In the genomic region with DNA sequence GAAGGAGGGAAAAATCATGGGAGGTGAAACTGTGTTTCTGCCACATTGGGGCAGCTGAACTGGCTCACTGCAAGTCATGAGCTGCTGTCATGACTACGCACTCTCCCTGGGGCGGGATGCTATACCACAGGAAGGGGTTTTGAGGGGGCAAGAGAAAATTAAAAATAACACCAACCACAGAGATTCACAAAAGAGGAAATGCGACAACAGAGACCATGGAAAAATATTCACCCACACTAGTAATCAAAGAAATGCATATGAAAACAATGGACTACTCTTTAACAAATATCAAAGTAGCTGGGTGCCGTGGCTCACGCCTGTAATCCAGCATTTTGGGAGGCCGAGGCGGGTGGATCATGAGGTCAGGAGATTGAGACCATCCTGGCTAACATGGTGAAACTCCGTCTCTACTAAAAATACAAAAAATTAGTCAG, we compare ENCODE assay signal across 9 cellular contexts.
DNase-seq lines count a peak whose midpoint lies in the region; ATAC-seq and FAIRE-seq lines count a peak whose summit lies in the region.
"Had no signal": no experiment of that assay in that cellular context is flagged by ENCODE, and none has a peak within 500 bp of the region (broad histone marks: within the 10 kb centered on the region; RNA-seq: fewer than 3 reads in every experiment).

No MANE protein-coding gene starts in this region.

- no peak overlapping the region for H2BK5ac ChIP-seq in neuronal stem cell (ENCODE audit: low read length)

- H2BK15ac ChIP-seq in neuronal stem cell (ENCODE audit: low read length): no peak overlapping the region

- no peak overlapping the region for H3K4me3 ChIP-seq in CD8-positive, alpha-beta memory T cell (ENCODE audit: low read length)
- no peak overlapping the region for H3K4me3 ChIP-seq in neuronal stem cell (ENCODE audit: low read length in 2 of 2)
- H3K4me3 ChIP-seq in small intestine (ENCODE audit: low read depth in 1 of 2, low read length in 2 of 2): no peak overlapping the region

- no peaks in the 10 kb centered on the region for H3K27me3 ChIP-seq in CD8-positive, alpha-beta memory T cell (ENCODE audit: insufficient read depth, low read length, poor library complexity, severe bottlenecking)
- H3K27me3 ChIP-seq in neuronal stem cell (ENCODE audit: control insufficient read depth in 3 of 3, insufficient read depth in 3 of 3, low read depth in 1 of 3, low read length in 3 of 3) (peaks cover 0 to 9% (median 0%) of the 10 kb centered on the region in 3 experiments), small intestine (ENCODE audit: control insufficient read depth in 2 of 2, insufficient read depth in 2 of 2, low read length in 2 of 2) (no peaks in the 10 kb centered on the region)

- H3K4me1 ChIP-seq in CD8-positive, alpha-beta memory T cell (ENCODE audit: insufficient read depth, low read length): peaks cover 16% of the 10 kb centered on the region
- H3K4me1 ChIP-seq in neuronal stem cell (ENCODE audit: control insufficient read depth in 2 of 2, insufficient read depth in 1 of 2, low read depth in 1 of 2, low read length in 2 of 2) (no peaks in the 10 kb centered on the region), small intestine (ENCODE audit: control insufficient read depth in 2 of 2, insufficient read depth in 1 of 2, low read depth in 1 of 2, low read length in 1 of 2) (no peaks in the 10 kb centered on the region)

- H3K27ac ChIP-seq in CD8-positive, alpha-beta memory T cell (ENCODE audit: low read depth, low read length): peak overlapping the region; percentile 32
- no peak overlapping the region for H3K27ac ChIP-seq in neuronal stem cell (replicated peaks; ENCODE audit: low read length)
- H3K27ac ChIP-seq in small intestine (ENCODE audit: low read depth in 1 of 2, low read length in 1 of 2): no peak overlapping the region
- H3K27ac ChIP-seq: epithelial cell of prostate had no signal

- H4K8ac ChIP-seq in neuronal stem cell (ENCODE audit: low read depth, low read length): no peak overlapping the region

- no peaks in the 10 kb centered on the region for H3K27me3 Mint-ChIP-seq in CD8-positive, alpha-beta memory T cell
- no peaks in the 10 kb centered on the region for H3K27me3 Mint-ChIP-seq in activated naive CD8-positive, alpha-beta T cell treated with anti-CD3 and anti-CD28 coated beads for 36 hours

- peaks cover 51 to 69% (median 58%) of the 10 kb centered on the region in 3 donors for H3K4me1 Mint-ChIP-seq in CD8-positive, alpha-beta memory T cell
- H3K4me1 Mint-ChIP-seq in activated naive CD8-positive, alpha-beta T cell treated with anti-CD3 and anti-CD28 coated beads for 36 hours: peaks cover 40% of the 10 kb centered on the region

- no peak overlapping the region for H3K23ac ChIP-seq in neuronal stem cell (ENCODE audit: low read depth, low read length, poor library complexity)

- H3K36me3 ChIP-seq in CD8-positive, alpha-beta memory T cell (ENCODE audit: insufficient read depth, low read length): no peaks in the 10 kb centered on the region
- H3K36me3 ChIP-seq in neuronal stem cell (replicated peaks in 1 of 2; ENCODE audit: control insufficient read depth in 2 of 2, insufficient read depth in 2 of 2, low read length in 2 of 2) (no peaks in the 10 kb centered on the region), small intestine (ENCODE audit: control insufficient read depth in 2 of 2, insufficient read depth in 2 of 2, low read length in 2 of 2) (peaks cover 0 to 2% of the 10 kb centered on the region in 2 donors)

- FAIRE-seq in small intestine (lab: Jason Lieb, UNC): no peak

- no peaks in the 10 kb centered on the region for H3K9me3 Mint-ChIP-seq in CD8-positive, alpha-beta memory T cell
- H3K9me3 Mint-ChIP-seq in activated naive CD8-positive, alpha-beta T cell treated with anti-CD3 and anti-CD28 coated beads for 36 hours: peaks cover 4% of the 10 kb centered on the region

- H3K79me1 ChIP-seq in neuronal stem cell (ENCODE audit: low read depth, low read length): no peaks in the 10 kb centered on the region

- H3K14ac ChIP-seq in neuronal stem cell (ENCODE audit: low read length): no peak overlapping the region

- H3K18ac ChIP-seq in neuronal stem cell (ENCODE audit: low read length): no peak overlapping the region

- no peaks in the 10 kb centered on the region for H3K9me3 ChIP-seq in CD8-positive, alpha-beta memory T cell (ENCODE audit: low read length)
- H3K9me3 ChIP-seq in neuronal stem cell (replicated peaks in 1 of 2; ENCODE audit: control insufficient read depth in 2 of 2, insufficient read depth in 1 of 2, low read depth in 1 of 2, low read length in 2 of 2): no peaks in the 10 kb centered on the region
- H3K9me3 ChIP-seq in small intestine (ENCODE audit: control insufficient read depth, low read depth): no peaks in the 10 kb centered on the region

- ATAC-seq in GM21367 (IDR thresholded peaks at IDR 0.05; ENCODE audit: unreplicated experiment): peak; percentile 59

- no peak overlapping the region for H3K4me2 ChIP-seq in neuronal stem cell (ENCODE audit: insufficient read depth, low read length, poor library complexity, severe bottlenecking)

- no peak overlapping the region for H4K91ac ChIP-seq in neuronal stem cell (ENCODE audit: low read depth, low read length, poor library complexity)

- H3K9ac ChIP-seq in neuronal stem cell (ENCODE audit: low read depth, low read length, poor library complexity): no peak overlapping the region

- DNase-seq in CD8-positive, alpha-beta memory T cell: peak; percentile 23 to 81 (median 35)
- DNase-seq in Kasumi-1 (lab: John Stamatoyannopoulos, UW): peak; percentile 95 to 96
- peak; percentile 66 for DNase-seq in activated naive CD8-positive, alpha-beta T cell treated with anti-CD3 and anti-CD28 coated beads for 36 hours
- DNase-seq in neuronal stem cell (ENCODE audit: low spot score): no peak
- no peak for DNase-seq in NCI-H2227 (lab: John Stamatoyannopoulos, UW; ENCODE audit: unreplicated experiment)
- no peak for DNase-seq in small intestine
- DNase-seq in A172 (ENCODE audit: low spot score): no peak

- H2BK12ac ChIP-seq in neuronal stem cell (ENCODE audit: low read length): no peak overlapping the region

- H3K36me3 Mint-ChIP-seq in CD8-positive, alpha-beta memory T cell: peaks cover 8 to 34% (median 15%) of the 10 kb centered on the region in 3 donors
- H3K36me3 Mint-ChIP-seq in activated naive CD8-positive, alpha-beta T cell treated with anti-CD3 and anti-CD28 coated beads for 36 hours: peaks cover 26% of the 10 kb centered on the region

- CTCF ChIA-PET in CD8-positive, alpha-beta memory T cell (lab: Charles Lee): interaction anchor here (1.1 to 3.0 kb wide), 7 partner anchors 9 to 71 kb away, joined by 3 to 17 read pairs (median 4); a partner anchor contains a TSS

- no peak overlapping the region for H3K4ac ChIP-seq in neuronal stem cell (ENCODE audit: low read length)

- no peak overlapping the region for H2AK5ac ChIP-seq in neuronal stem cell (ENCODE audit: low read depth, low read length)

- POLR2A ChIA-PET in CD8-positive, alpha-beta memory T cell (lab: Charles Lee): interaction anchor here (0.7 kb wide), 1 partner anchor 43 kb away, joined by 4 read pairs; no protein-coding TSS in a partner anchor

- peak overlapping the region; percentile 14 to 88 (median 75) for H3K4me3 Mint-ChIP-seq in CD8-positive, alpha-beta memory T cell
- H3K4me3 Mint-ChIP-seq in activated naive CD8-positive, alpha-beta T cell treated with anti-CD3 and anti-CD28 coated beads for 36 hours: peak overlapping the region; percentile 24

- peak overlapping the region; percentile 68 to 100 (median 94) for H3K27ac Mint-ChIP-seq in CD8-positive, alpha-beta memory T cell
- peak overlapping the region; percentile 78 for H3K27ac Mint-ChIP-seq in activated naive CD8-positive, alpha-beta T cell treated with anti-CD3 and anti-CD28 coated beads for 36 hours

- H2BK120ac ChIP-seq in neuronal stem cell (ENCODE audit: low read depth, low read length): no peak overlapping the region

- no peak overlapping the region for H2AFZ ChIP-seq in neuronal stem cell (ENCODE audit: low read length)

- WGBS in neuronal stem cell (ENCODE audit: extremely low coverage in 2 of 2, insufficient read length in 2 of 2, insufficient replicate concordance in 1 of 2), 2 donors: no CpG with 5 or more reads among the region's 8 CpGs
- 73 to 84% (median 80%) methylated on average over 8 of the region's 8 CpGs for WGBS in small intestine, 3 donors

Comparison
In these comparisons a context has a peak if more than half of its experiments do, and no peak if none do; other contexts are left out.
1. DNase-seq: peak in CD8-positive, alpha-beta memory T cell (5 of 5), Kasumi-1 (2 of 2) and activated naive CD8-positive, alpha-beta T cell treated with anti-CD3 and anti-CD28 coated beads for 36 hours (single experiment); none in neuronal stem cell (single experiment), NCI-H2227 (single experiment), small intestine (single experiment) and A172 (single experiment).